Comparison of ENCODE assay signal across 21 cellular contexts in the genomic region with DNA sequence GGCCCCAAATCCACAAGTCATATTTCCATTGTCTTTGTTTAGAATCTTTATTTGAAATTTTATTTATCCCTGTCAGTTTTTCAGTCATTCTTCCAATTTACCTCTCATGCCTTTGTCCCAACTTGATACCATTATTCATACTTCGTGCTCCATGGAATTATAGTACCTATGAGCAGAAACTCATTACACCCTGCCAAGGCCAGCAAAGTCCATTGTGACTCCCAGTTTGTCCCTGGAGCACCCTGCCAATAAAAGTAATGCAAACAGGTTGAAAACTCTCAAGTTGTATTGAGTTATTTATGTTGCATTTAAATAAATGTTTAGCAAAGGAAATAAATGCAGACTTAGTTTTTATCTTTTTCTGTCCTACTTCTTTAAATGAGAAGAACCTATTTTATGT.
"Had no signal": no experiment of that assay in that cellular context is flagged by ENCODE, and none has a peak within 500 bp of the region (broad histone marks: within the 10 kb centered on the region; RNA-seq: fewer than 3 reads in every experiment).

No MANE protein-coding gene starts in this region.

- H3K36me3 Mint-ChIP-seq: IgD-negative memory B cell had no signal

- H3K27me3 Mint-ChIP-seq: IgD-negative memory B cell had no signal

- H3K9me3 ChIP-seq: SJSA1 had no signal

- H3K9me3 Mint-ChIP-seq: IgD-negative memory B cell had no signal

- H3K27ac ChIP-seq: HL-60, KMS-11, SJSA1, SK-N-MC had no signal

- ATAC-seq: K562 had no signal

- DNase-seq: Kasumi-1, MM.1S, NCI-H1092 treated with DMSO at 0.1 percent for 48 hours, NCI-H1436 treated with DMSO at 0.1 percent for 48 hours, NCI-H1694, NCI-H187 treated with DMSO at 0.1 percent for 48 hours, NCI-H2029 treated with DMSO at 0.1 percent for 48 hours, NCI-H2171 treated with DMSO at 0.1 percent for 48 hours, NCI-H510A, NCI-H524 treated with DMSO at 0.1 percent for 48 hours, NCI-H69, NCI-H774, Right ventricle myocardium superior, RPMI8226, SIG-M5 had no signal

- H3K27me3 ChIP-seq: SJSA1 had no signal
